In genomic region chr21:41861987-41862386, GRCh38 we compare ENCODE assay signal across 24 cellular contexts. TPM values are rescaled to one million over a fixed set of nuclear protein-coding genes. Genes with fewer than 3 reads are reported as not detected.
A peak's percentile ranks its signal among the peaks of the same experiment; 100 is the strongest.
DNase-seq lines count a peak whose midpoint lies in the region; ATAC-seq and TF ChIP-seq lines count a peak whose summit lies in the region.
"Had no signal": no experiment of that assay in that cellular context is flagged by ENCODE, and none has a peak within 500 bp of the region (broad histone marks: within the 10 kb centered on the region; RNA-seq: fewer than 3 reads in every experiment).

No MANE protein-coding gene starts in this region.

- POLR2A ChIA-PET in T-cell (lab: Charles Lee), result no interaction called here

- H3K4me3 ChIP-seq in Loucy (ENCODE audit: low read length, poor library complexity, severe bottlenecking) (no peak overlapping the region), brain microvascular endothelial cell (ENCODE audit: low read depth, low read length) (no peak overlapping the region), upper lobe of right lung (no peak overlapping the region), esophagus muscularis mucosa (no peak overlapping the region)
- H3K4me3 ChIP-seq: MG63, sigmoid colon, uterus had no signal

- no peak for TF ChIP-seq POLR2A in esophagus muscularis mucosa (IDR thresholded peaks at IDR 0.05; ENCODE audit: low read depth)

- peak; percentile 17; the same call in 1 of the 2 replicates for TF ChIP-seq CTCF in Loucy (conservative IDR thresholded peaks at IDR 0.05; ENCODE audit: low read length)
- peak; percentile 1 for TF ChIP-seq CTCF in brain microvascular endothelial cell (IDR thresholded peaks at IDR 0.05; ENCODE audit: low read depth, low read length, missing control alignments)
- no peak for TF ChIP-seq CTCF in upper lobe of right lung (IDR thresholded peaks at IDR 0.05)
- no peak for TF ChIP-seq CTCF in esophagus muscularis mucosa (IDR thresholded peaks at IDR 0.05)

- no peak overlapping the region for H3K4me2 ChIP-seq in Loucy (ENCODE audit: low read depth, low read length, poor library complexity, severe bottlenecking)

- DNase-seq in stimulated activated naive CD8-positive, alpha-beta T cell treated with anti-CD3 and anti-CD28 coated beads, Interleukin-15, amount 100 ng/mL, for 72 hours, result no peak
- DNase-seq in brain microvascular endothelial cell (no peak), upper lobe of right lung (peak; percentile 44), NCI-H1930 (lab: John Stamatoyannopoulos, UW) (no peak), esophagus muscularis mucosa (ENCODE audit: extremely low spot score) (no peak), T-cell (no peak)
- DNase-seq: activated CD8-positive, alpha-beta memory T cell treated with anti-CD3 and anti-CD28 coated beads for 24 hours; activated naive CD4-positive, alpha-beta T cell treated with anti-CD3 and anti-CD28 coated beads, Interleukin-2, amount 50 U/mL, for 16 hours; activated T-cell treated with anti-CD3 and anti-CD28 coated beads, Interleukin-2, amount 50 U/mL, for 4 hours; anterior cingulate cortex; EL; left ventricle myocardium superior; MG63; NCI-H1417 treated with DMSO at 0.1 percent for 48 hours; NCI-H510A treated with DMSO at 0.1 percent for 48 hours; nephron progenitor cell; sigmoid colon; stimulated activated CD8-positive, alpha-beta memory T cell treated with anti-CD3 and anti-CD28 coated beads, Interleukin-4, amount 100 ng/mL, for 48 hours; uterus had no signal

- H3K27me3 Mint-ChIP-seq in stimulated activated naive CD8-positive, alpha-beta T cell treated with anti-CD3 and anti-CD28 coated beads, Interleukin-15, Interleukin-2, amounts not matched to agents 100 ng/mL and 50 ng/mL, for 24 hours, result no peaks in the 10 kb centered on the region
- no peaks in the 10 kb centered on the region for H3K27me3 Mint-ChIP-seq in stimulated activated naive CD8-positive, alpha-beta T cell treated with anti-CD3 and anti-CD28 coated beads, Interleukin-15, amount 100 ng/mL, for 72 hours
- no peaks in the 10 kb centered on the region for H3K27me3 Mint-ChIP-seq in T-cell
- H3K27me3 Mint-ChIP-seq: central memory CD8-positive, alpha-beta T cell had no signal

- in situ Hi-C loops in brain microvascular endothelial cell (cut with HindIII; ENCODE audit: low pct_ligation_motif_present, low sequenced_read_pairs), result no loop called here

- peaks cover 16% of the 10 kb centered on the region for H3K36me3 Mint-ChIP-seq in stimulated activated naive CD8-positive, alpha-beta T cell treated with anti-CD3 and anti-CD28 coated beads, Interleukin-15, Interleukin-2, amounts not matched to agents 100 ng/mL and 50 ng/mL, for 24 hours (ENCODE audit: low read depth)
- peaks cover 11% of the 10 kb centered on the region for H3K36me3 Mint-ChIP-seq in T-cell

- no peak for ATAC-seq in stimulated activated naive CD8-positive, alpha-beta T cell treated with anti-CD3 and anti-CD28 coated beads, Interleukin-15, amount 100 ng/mL, for 72 hours
- ATAC-seq in upper lobe of right lung (no peak), T-cell (replicated peaks in 1 of 4) (no peak)
- ATAC-seq: activated T-cell treated with anti-CD3 and anti-CD28 coated beads, Interleukin-2, amount 50 U/mL, for 4 hours; left ventricle myocardium superior had no signal

- H2AFZ ChIP-seq in Loucy (ENCODE audit: low read length), result no peak overlapping the region

- H3K27ac ChIP-seq in brain microvascular endothelial cell, result no peak overlapping the region
- no peak overlapping the region for H3K27ac ChIP-seq in upper lobe of right lung
- no peak overlapping the region for H3K27ac ChIP-seq in esophagus muscularis mucosa (replicated peaks in 1 of 4)
- H3K27ac ChIP-seq: HL-60, sigmoid colon, uterus had no signal

- 93% methylated on average over 17 of the region's 17 CpGs for WGBS in esophagus muscularis mucosa

- H3K9me3 ChIP-seq in Loucy (ENCODE audit: insufficient read depth, low read depth, low read length) (no peaks in the 10 kb centered on the region), upper lobe of right lung (no peaks in the 10 kb centered on the region), esophagus muscularis mucosa (no peaks in the 10 kb centered on the region)
- H3K9me3 ChIP-seq: MG63, sigmoid colon, uterus had no signal

- H3K36me3 ChIP-seq in Loucy (ENCODE audit: insufficient read depth, low read length) (peaks cover 18% of the 10 kb centered on the region; the same call in 1 of the 2 replicates), brain microvascular endothelial cell (replicated peaks) (peaks cover 3% of the 10 kb centered on the region), upper lobe of right lung (peaks cover 5% of the 10 kb centered on the region), esophagus muscularis mucosa (peaks cover 8 to 31% (median 24%) of the 10 kb centered on the region in 4 donors)
- H3K36me3 ChIP-seq: uterus had no signal

- H3K9me3 Mint-ChIP-seq in stimulated activated naive CD8-positive, alpha-beta T cell treated with anti-CD3 and anti-CD28 coated beads, Interleukin-15, Interleukin-2, amounts not matched to agents 100 ng/mL and 50 ng/mL, for 24 hours, result no peaks in the 10 kb centered on the region
- H3K9me3 Mint-ChIP-seq in stimulated activated naive CD8-positive, alpha-beta T cell treated with anti-CD3 and anti-CD28 coated beads, Interleukin-15, amount 100 ng/mL, for 72 hours, result no peaks in the 10 kb centered on the region
- H3K9me3 Mint-ChIP-seq in T-cell, result no peaks in the 10 kb centered on the region
- H3K9me3 Mint-ChIP-seq: activated T-cell treated with anti-CD3 and anti-CD28 coated beads, Interleukin-2, amount 50 U/mL, for 4 hours; central memory CD8-positive, alpha-beta T cell; IgD-negative memory B cell; nephron progenitor cell had no signal

- no peaks in the 10 kb centered on the region for H4K20me1 ChIP-seq in Loucy (ENCODE audit: insufficient read depth, low read length, poor library complexity, severe bottlenecking)

- no peaks in the 10 kb centered on the region for H3K27me3 ChIP-seq in Loucy (ENCODE audit: insufficient read depth, low read length, poor library complexity, severe bottlenecking)
- no peaks in the 10 kb centered on the region for H3K27me3 ChIP-seq in brain microvascular endothelial cell (replicated peaks)
- no peaks in the 10 kb centered on the region for H3K27me3 ChIP-seq in upper lobe of right lung
- H3K27me3 ChIP-seq in esophagus muscularis mucosa, result no peaks in the 10 kb centered on the region
- H3K27me3 ChIP-seq: MG63, sigmoid colon, uterus had no signal

- H3K9ac ChIP-seq in Loucy (ENCODE audit: low read depth, low read length, poor library complexity, severe bottlenecking), result no peak overlapping the region

- 0 out of 2 replicates have a peak, but pooled peaks cover 7% of the 10 kb centered on the region for H3K79me2 ChIP-seq in Loucy (ENCODE audit: insufficient read depth, low read length)

- H3K4me1 Mint-ChIP-seq in stimulated activated naive CD8-positive, alpha-beta T cell treated with anti-CD3 and anti-CD28 coated beads, Interleukin-15, Interleukin-2, amounts not matched to agents 100 ng/mL and 50 ng/mL, for 24 hours (ENCODE audit: low read depth), result peaks cover 31% of the 10 kb centered on the region
- peaks cover 48% of the 10 kb centered on the region for H3K4me1 Mint-ChIP-seq in stimulated activated naive CD8-positive, alpha-beta T cell treated with anti-CD3 and anti-CD28 coated beads, Interleukin-15, amount 100 ng/mL, for 72 hours
- peaks cover 17 to 22% (median 20%) of the 10 kb centered on the region in 3 donors for H3K4me1 Mint-ChIP-seq in T-cell

- intact Hi-C loops in upper lobe of right lung (cut with DNase I) (no loop called here), esophagus muscularis mucosa (cut with DNase I) (no loop called here)

- H3K27ac Mint-ChIP-seq in stimulated activated naive CD8-positive, alpha-beta T cell treated with anti-CD3 and anti-CD28 coated beads, Interleukin-15, Interleukin-2, amounts not matched to agents 100 ng/mL and 50 ng/mL, for 24 hours, result peak overlapping the region; percentile 5
- H3K27ac Mint-ChIP-seq in stimulated activated naive CD8-positive, alpha-beta T cell treated with anti-CD3 and anti-CD28 coated beads, Interleukin-15, amount 100 ng/mL, for 72 hours, result no peak overlapping the region
- no peak overlapping the region for H3K27ac Mint-ChIP-seq in T-cell

- TF ChIP-seq EP300 in esophagus muscularis mucosa (IDR thresholded peaks at IDR 0.05), result no peak

- H3K4me1 ChIP-seq in Loucy (ENCODE audit: insufficient read depth, low read length, poor library complexity, severe bottlenecking), result peaks cover 11% of the 10 kb centered on the region
- no peaks in the 10 kb centered on the region for H3K4me1 ChIP-seq in upper lobe of right lung
- H3K4me1 ChIP-seq in esophagus muscularis mucosa, result peaks cover 0 to 11% (median 8%) of the 10 kb centered on the region in 4 donors

- CTCF ChIA-PET in T-cell (lab: Charles Lee), result no interaction called here

- no peak overlapping the region for H3K4me3 Mint-ChIP-seq in stimulated activated naive CD8-positive, alpha-beta T cell treated with anti-CD3 and anti-CD28 coated beads, Interleukin-15, Interleukin-2, amounts not matched to agents 100 ng/mL and 50 ng/mL, for 24 hours
- H3K4me3 Mint-ChIP-seq in stimulated activated naive CD8-positive, alpha-beta T cell treated with anti-CD3 and anti-CD28 coated beads, Interleukin-15, amount 100 ng/mL, for 72 hours, result no peak overlapping the region
- no peak overlapping the region for H3K4me3 Mint-ChIP-seq in T-cell
- H3K4me3 Mint-ChIP-seq: activated T-cell treated with anti-CD3 and anti-CD28 coated beads, Interleukin-2, amount 50 U/mL, for 4 hours; central memory CD8-positive, alpha-beta T cell; nephron progenitor cell had no signal

- H3K9me2 ChIP-seq in Loucy (replicated peaks; ENCODE audit: low read depth, low read length), result no peaks in the 10 kb centered on the region

- H3F3A ChIP-seq in Loucy (ENCODE audit: low read depth), result no peaks in the 10 kb centered on the region

RNA-seq across cellular contexts. Expression of gene PRDM15, which starts 17.2 kb away (rescaled TPM):
- 7.4 TPM for total RNA-seq in upper lobe of right lung
- 1 to 10 TPM; 5.0 to 6.3 (median 5.4) TPM for total RNA-seq in esophagus muscularis mucosa
- total RNA-seq in T-cell, result 10 to 100 TPM; 17.8 to 22.0 (median 20.7) TPM

Comparison
In these comparisons a context has a peak if more than half of its experiments do, and no peak if none do; other contexts are left out.
1. CTCF ChIP-seq: peak in Loucy (single experiment) and brain microvascular endothelial cell (single experiment); none in upper lobe of right lung (single experiment) and esophagus muscularis mucosa (0 of 3).